ENCODE assay signal across 21 cellular contexts in genomic region chr6:107564223-107564855, GRCh38.
DNase-seq lines count a peak whose midpoint lies in the region; ATAC-seq and TF ChIP-seq lines count a peak whose summit lies in the region.
"Had no signal": no experiment of that assay in that cellular context is flagged by ENCODE, and none has a peak within 500 bp of the region (broad histone marks: within the 10 kb centered on the region; RNA-seq: fewer than 3 reads in every experiment).

No MANE protein-coding gene starts in this region.

- H3K36me3 Mint-ChIP-seq in T-cell = no peaks in the 10 kb centered on the region
- H3K36me3 Mint-ChIP-seq: activated naive CD8-positive, alpha-beta T cell treated with anti-CD3 and anti-CD28 coated beads for 36 hours; naive thymus-derived CD4-positive, alpha-beta T cell had no signal

- WGBS in mesodermal cell (ENCODE audit: insufficient coverage in 2 of 2), 2 experiments = 82 to 93% methylated on average over 2 to 4 of the region's 6 CpGs

- CTCF ChIA-PET in T-cell (lab: Charles Lee) = no interaction called here

- no peak overlapping the region for H3K9ac ChIP-seq in stomach smooth muscle (ENCODE audit: low read length in 2 of 2)

- peaks cover 25 to 41% of the 10 kb centered on the region in 2 donors for H3K27me3 Mint-ChIP-seq in T-cell

- no peak for ATAC-seq in T-cell (replicated peaks in 1 of 4)
- ATAC-seq: body of pancreas; naive thymus-derived CD4-positive, alpha-beta T cell had no signal

- H3K4me1 ChIP-seq in mesodermal cell (ENCODE audit: control insufficient read depth, insufficient read depth, low read length, poor library complexity, severe bottlenecking) (no peaks in the 10 kb centered on the region), stomach smooth muscle (ENCODE audit: control insufficient read depth, insufficient read depth, low read length) (peaks cover 17% of the 10 kb centered on the region)

- H3K27me3 ChIP-seq in stomach smooth muscle (ENCODE audit: control insufficient read depth in 1 of 2, insufficient read depth in 2 of 2, low read length in 2 of 2) = no peaks in the 10 kb centered on the region
- H3K27me3 ChIP-seq: body of pancreas had no signal

- H3K27ac ChIP-seq in mesodermal cell (ENCODE audit: low read depth, low read length, severe bottlenecking) (peak overlapping the region; percentile 37), stomach smooth muscle (ENCODE audit: low read length) (peak overlapping the region; percentile 24)
- H3K27ac ChIP-seq: body of pancreas had no signal

- no peaks in the 10 kb centered on the region for H3K9me3 Mint-ChIP-seq in T-cell
- H3K9me3 Mint-ChIP-seq: activated CD4-positive, alpha-beta T cell treated with anti-CD3 and anti-CD28 coated beads, Interleukin-2, amount 10 ng/mL, durations not matched to agents 7 days and 5 days; activated naive CD8-positive, alpha-beta T cell treated with anti-CD3 and anti-CD28 coated beads for 36 hours; activated T-helper 2 cell treated with anti-CD3 and anti-CD28 coated beads, Interferon-gamma antibody, Interleukin-2, Interleukin-4, amounts not matched to agents 10 μg/mL and 5 μg/mL and 100 μg/mL, durations not matched to agents 14 hours and 24 hours and 36 hours; naive thymus-derived CD4-positive, alpha-beta T cell had no signal

- no peak for TF ChIP-seq CTCF in astrocyte of the spinal cord (IDR thresholded peaks at IDR 0.05; ENCODE audit: low read depth, low read length)

- H3K4me3 ChIP-seq in astrocyte of the spinal cord (ENCODE audit: low read depth, low read length) = no peak overlapping the region
- no peak overlapping the region for H3K4me3 ChIP-seq in mesodermal cell (ENCODE audit: extremely low read depth, insufficient read depth, low read length, poor library complexity, severe bottlenecking)
- H3K4me3 ChIP-seq in stomach smooth muscle (ENCODE audit: low read length in 2 of 2) = no peak overlapping the region
- H3K4me3 ChIP-seq: body of pancreas had no signal

- no peak overlapping the region for H3K27ac Mint-ChIP-seq in T-cell
- H3K27ac Mint-ChIP-seq: activated CD4-positive, alpha-beta T cell treated with anti-CD3 and anti-CD28 coated beads, Interleukin-2, amount 10 ng/mL, durations not matched to agents 7 days and 5 days; activated naive CD8-positive, alpha-beta T cell treated with anti-CD3 and anti-CD28 coated beads for 36 hours; activated T-helper 2 cell treated with anti-CD3 and anti-CD28 coated beads, Interferon-gamma antibody, Interleukin-2, Interleukin-4, amounts not matched to agents 10 μg/mL and 5 μg/mL and 100 μg/mL, durations not matched to agents 14 hours and 24 hours and 36 hours; naive thymus-derived CD4-positive, alpha-beta T cell had no signal

- DNase-seq in NCI-H526 (lab: John Stamatoyannopoulos, UW) = peak; percentile 48 to 58
- DNase-seq in astrocyte of the spinal cord (ENCODE audit: low read depth, low spot score) = peak; percentile 12
- DNase-seq in RPMI8226 = no peak
- no peak for DNase-seq in stimulated activated CD4-positive, alpha-beta T cell treated with anti-CD3 and anti-CD28 coated beads, Interleukin-12 subunit alpha, Interleukin-12 subunit beta, amount 100 ng/mL, for 4 hours
- DNase-seq in NCI-H1092 treated with DMSO at 0.1 percent for 48 hours (lab: John Stamatoyannopoulos, UW) = no peak
- DNase-seq in T-cell = no peak
- DNase-seq: activated CD4-positive, alpha-beta T cell treated with anti-CD3 and anti-CD28 coated beads, Interleukin-2, amount 10 ng/mL, durations not matched to agents 7 days and 5 days; activated naive CD8-positive, alpha-beta T cell treated with anti-CD3 and anti-CD28 coated beads for 36 hours; body of pancreas; cortex of kidney; foreskin fibroblast; H7; hypothalamus; Kasumi-1; mammary epithelial cell; naive thymus-derived CD4-positive, alpha-beta T cell; NCI-H1105; NCI-H2081 had no signal

- H3K36me3 ChIP-seq in mesodermal cell (ENCODE audit: control insufficient read depth, insufficient read depth, low read length) = no peaks in the 10 kb centered on the region
- H3K36me3 ChIP-seq in stomach smooth muscle (ENCODE audit: control insufficient read depth in 2 of 2, insufficient read depth in 2 of 2, low read length in 2 of 2) = peaks cover 0 to 3% of the 10 kb centered on the region in 2 donors

- POLR2A ChIA-PET in T-cell (lab: Charles Lee) = interaction anchor here in 1 of 2 donors (0.6 kb wide), 1 partner anchor 95 kb away, joined by 5 read pairs; no protein-coding TSS in a partner anchor

- no peaks in the 10 kb centered on the region for H3K4me1 Mint-ChIP-seq in T-cell
- H3K4me1 Mint-ChIP-seq: activated CD4-positive, alpha-beta T cell treated with anti-CD3 and anti-CD28 coated beads, Interleukin-2, amount 10 ng/mL, durations not matched to agents 7 days and 5 days; activated naive CD8-positive, alpha-beta T cell treated with anti-CD3 and anti-CD28 coated beads for 36 hours; naive thymus-derived CD4-positive, alpha-beta T cell had no signal

- H3K9me3 ChIP-seq in mesodermal cell (ENCODE audit: control insufficient read depth, low read length) (no peaks in the 10 kb centered on the region), stomach smooth muscle (ENCODE audit: control insufficient read depth in 2 of 2, low read length in 2 of 2) (no peaks in the 10 kb centered on the region)
- H3K9me3 ChIP-seq: body of pancreas had no signal

- in situ Hi-C loops in astrocyte of the spinal cord (cut with HindIII; ENCODE audit: low sequenced_read_pairs) = no loop called here

- no peak overlapping the region for H3K4me3 Mint-ChIP-seq in T-cell
- H3K4me3 Mint-ChIP-seq: activated CD4-positive, alpha-beta T cell treated with anti-CD3 and anti-CD28 coated beads, Interleukin-2, amount 10 ng/mL, durations not matched to agents 7 days and 5 days; activated naive CD8-positive, alpha-beta T cell treated with anti-CD3 and anti-CD28 coated beads for 36 hours; naive thymus-derived CD4-positive, alpha-beta T cell had no signal

Comparison
In these comparisons a context has a peak if more than half of its experiments do, and no peak if none do; other contexts are left out.
1. DNase-seq: peak in NCI-H526 (2 of 2) and astrocyte of the spinal cord (single experiment); none in RPMI8226 (single experiment), stimulated activated CD4-positive, alpha-beta T cell treated with anti-CD3 and anti-CD28 coated beads, Interleukin-12 subunit alpha, Interleukin-12 subunit beta, amount 100 ng/mL, for 4 hours (single experiment), NCI-H1092 treated with DMSO at 0.1 percent for 48 hours (single experiment) and T-cell (0 of 34).